16 cellular contexts compared by ENCODE assay signal in genomic region chr1:85554630-85555327, GRCh38. TPM values are rescaled to one million over a fixed set of nuclear protein-coding genes. Genes with fewer than 3 reads are reported as not detected.
DNase-seq lines count a peak whose midpoint lies in the region; ATAC-seq and TF ChIP-seq lines count a peak whose summit lies in the region.
"Had no signal": no experiment of that assay in that cellular context is flagged by ENCODE, and none has a peak within 500 bp of the region (broad histone marks: within the 10 kb centered on the region; RNA-seq: fewer than 3 reads in every experiment).

No MANE protein-coding gene starts in this region.

- no peak overlapping the region for H2AFZ ChIP-seq in osteoblast (ENCODE audit: low read length)

- intact Hi-C loops in esophagus squamous epithelium (cut with DNase I) = no loop called here

- H3K4me3 ChIP-seq in RWPE2 (ENCODE audit: severe bottlenecking) (no peak overlapping the region), esophagus squamous epithelium (no peak overlapping the region), osteoblast (ENCODE audit: insufficient read depth, low read length) (no peak overlapping the region)
- H3K4me3 ChIP-seq: mucosa of descending colon, SK-N-MC had no signal

- peaks cover 99% of the 10 kb centered on the region for H3K79me2 ChIP-seq in osteoblast (ENCODE audit: insufficient read depth, low read length)
- H3K79me2 ChIP-seq: parathyroid adenoma had no signal

- peak overlapping the region; percentile 40 for H3K4me2 ChIP-seq in osteoblast (ENCODE audit: insufficient read depth, low read length)

- H3K36me3 ChIP-seq in RWPE2 (ENCODE audit: low read depth) = no peaks in the 10 kb centered on the region
- no peaks in the 10 kb centered on the region for H3K36me3 ChIP-seq in esophagus squamous epithelium
- H3K36me3 ChIP-seq in osteoblast (ENCODE audit: insufficient read depth, low read length) = peaks cover 39% of the 10 kb centered on the region
- H3K36me3 ChIP-seq: BE2C had no signal

- peaks cover 66% of the 10 kb centered on the region for H4K20me1 ChIP-seq in osteoblast (ENCODE audit: insufficient read depth, low read length)

- no peak for TF ChIP-seq CTCF in RWPE2 (IDR thresholded peaks at IDR 0.05; ENCODE audit: poor library complexity, severe bottlenecking)
- TF ChIP-seq CTCF in esophagus squamous epithelium (IDR thresholded peaks at IDR 0.05) = no peak
- TF ChIP-seq CTCF in osteoblast (IDR thresholded peaks at IDR 0.05; ENCODE audit: extremely low read depth, low read depth, low read length) = no peak

- H3K27ac ChIP-seq in RWPE2 (ENCODE audit: poor library complexity, severe bottlenecking) (peak overlapping the region; percentile 46), esophagus squamous epithelium (peak overlapping the region in 3 of 4 donors; percentile 21 to 37 (median 31)), osteoblast (ENCODE audit: low read depth, low read length) (peak overlapping the region; percentile 44)
- H3K27ac ChIP-seq: SK-N-MC, VCaP had no signal

- H3K27me3 ChIP-seq in RWPE2 (ENCODE audit: insufficient read depth, poor library complexity, severe bottlenecking) = no peaks in the 10 kb centered on the region
- H3K27me3 ChIP-seq in esophagus squamous epithelium = no peaks in the 10 kb centered on the region
- no peaks in the 10 kb centered on the region for H3K27me3 ChIP-seq in osteoblast (ENCODE audit: insufficient read depth, low read length)
- H3K27me3 ChIP-seq: BE2C had no signal

- H3K4me1 ChIP-seq in RWPE2 (ENCODE audit: insufficient read depth, poor library complexity, severe bottlenecking) = peaks cover 38% of the 10 kb centered on the region
- peaks cover 4 to 35% (median 12%) of the 10 kb centered on the region in 3 donors for H3K4me1 ChIP-seq in esophagus squamous epithelium
- peaks cover 81% of the 10 kb centered on the region for H3K4me1 ChIP-seq in osteoblast (ENCODE audit: insufficient read depth, low read length)
- H3K4me1 ChIP-seq: BE2C, parathyroid adenoma had no signal

- H3K9me3 ChIP-seq in RWPE2 (ENCODE audit: severe bottlenecking) (peaks cover under 1% of the 10 kb centered on the region), esophagus squamous epithelium (no peaks in the 10 kb centered on the region), osteoblast (ENCODE audit: low read depth, low read length) (no peaks in the 10 kb centered on the region)
- H3K9me3 ChIP-seq: BE2C, mucosa of descending colon had no signal

- 41 to 59% methylated on average over 3 of the region's 3 CpGs for WGBS in esophagus squamous epithelium, 2 donors

- ATAC-seq in RWPE2 (ENCODE audit: low read depth) (no peak), GM19463 (IDR thresholded peaks at IDR 0.05; ENCODE audit: unreplicated experiment) (no peak), HG03469 (IDR thresholded peaks at IDR 0.05; ENCODE audit: unreplicated experiment) (no peak)
- ATAC-seq: mucosa of descending colon had no signal

- TF ChIP-seq POLR2A in esophagus squamous epithelium (IDR thresholded peaks at IDR 0.05) = no peak

- DNase-seq in EL (peak; percentile 89), RWPE2 (ENCODE audit: low spot score) (no peak), esophagus squamous epithelium (lab: John Stamatoyannopoulos, UW) (no peak), osteoblast (ENCODE audit: insufficient read length, low spot score, missing footprints) (no peak), activated gamma-delta T cell (lab: John Stamatoyannopoulos, UW) (no peak), NCI-H1436 treated with DMSO at 0.1 percent for 48 hours (lab: John Stamatoyannopoulos, UW) (no peak)
- DNase-seq: BE2C, cerebellar nuclear complex, DMS153, mucosa of descending colon had no signal

RNA-seq across cellular contexts. Expression of gene CCN1, which starts 25.8 kb away (rescaled TPM):
- total RNA-seq in esophagus squamous epithelium (10 to 100 TPM in 1 of 4 donors, 1 to 10 TPM in 3; 4.5 to 15.1 (median 8.0) TPM), osteoblast (58.9 and 81.8 TPM in 2 replicates)
- total RNA-seq: activated CD8-positive, alpha-beta memory T cell treated with anti-CD3 and anti-CD28 coated beads for 36 hours had no signal
